In genomic region chr22:39166547-39166946, GRCh38 we compare ENCODE assay signal across 29 cellular contexts.
"Had no signal": no experiment of that assay in that cellular context is flagged by ENCODE, and none has a peak within 500 bp of the region (broad histone marks: within the 10 kb centered on the region; RNA-seq: fewer than 3 reads in every experiment).

No MANE protein-coding gene starts in this region.

- H3K4me3 Mint-ChIP-seq: stimulated activated effector memory CD8-positive, alpha-beta T cell treated with anti-CD3 and anti-CD28 coated beads, Interleukin-12 subunit alpha, Interleukin-12 subunit beta, amount 100 ng/mL, for 72 hours; stimulated activated memory B cell treated with anti-CD40 and anti-IgM and Interleukin-4, amounts not matched to agents 10 μg/mL and 1 μg/mL and 100 μg/mL, for 72 hours; stimulated activated naive B cell treated with anti-CD40 and anti-IgM and Interleukin-4, amounts not matched to agents 10 μg/mL and 1 μg/mL and 100 μg/mL, for 72 hours; stimulated activated naive CD8-positive, alpha-beta T cell treated with anti-CD3 and anti-CD28 coated beads, Interleukin-15, amount 100 ng/mL, for 72 hours; stimulated activated naive CD8-positive, alpha-beta T cell treated with anti-CD3 and anti-CD28 coated beads, Interleukin-15, Interleukin-2, amounts not matched to agents 100 ng/mL and 50 ng/mL, for 24 hours; type B pancreatic cell had no signal

- H3K27ac Mint-ChIP-seq: stimulated activated effector memory CD8-positive, alpha-beta T cell treated with anti-CD3 and anti-CD28 coated beads, Interleukin-12 subunit alpha, Interleukin-12 subunit beta, amount 100 ng/mL, for 72 hours; stimulated activated memory B cell treated with anti-CD40 and anti-IgM and Interleukin-4, amounts not matched to agents 10 μg/mL and 1 μg/mL and 100 μg/mL, for 72 hours; stimulated activated naive B cell treated with anti-CD40 and anti-IgM and Interleukin-4, amounts not matched to agents 10 μg/mL and 1 μg/mL and 100 μg/mL, for 72 hours; stimulated activated naive CD8-positive, alpha-beta T cell treated with anti-CD3 and anti-CD28 coated beads, Interleukin-15, Interleukin-2, amounts not matched to agents 100 ng/mL and 50 ng/mL, for 24 hours; type B pancreatic cell had no signal

- H3K36me3 ChIP-seq: stomach, suprapubic skin, thoracic aorta, thyroid gland, tibial artery, tibial nerve, transverse colon, upper lobe of left lung, upper lobe of right lung, uterus, vagina had no signal

- ATAC-seq: stimulated activated effector memory CD8-positive, alpha-beta T cell treated with anti-CD3 and anti-CD28 coated beads, Interleukin-12 subunit alpha, Interleukin-12 subunit beta, amount 100 ng/mL, for 72 hours; stimulated activated memory B cell treated with anti-CD40 and anti-IgM and Interleukin-4, amounts not matched to agents 10 μg/mL and 1 μg/mL and 100 μg/mL, for 72 hours; stimulated activated naive B cell treated with anti-CD40 and anti-IgM and Interleukin-4, amounts not matched to agents 10 μg/mL and 1 μg/mL and 100 μg/mL, for 72 hours; stimulated activated naive CD8-positive, alpha-beta T cell treated with anti-CD3 and anti-CD28 coated beads, Interleukin-15, amount 100 ng/mL, for 72 hours; stimulated activated naive CD8-positive, alpha-beta T cell treated with anti-CD3 and anti-CD28 coated beads, Interleukin-15, Interleukin-2, amounts not matched to agents 100 U/mL and 50 U/mL, for 24 hours; upper lobe of right lung had no signal

- H3K27me3 Mint-ChIP-seq: stimulated activated naive CD8-positive, alpha-beta T cell treated with anti-CD3 and anti-CD28 coated beads, Interleukin-15, Interleukin-2, amounts not matched to agents 100 ng/mL and 50 ng/mL, for 24 hours had no signal

- H3K36me3 Mint-ChIP-seq: stimulated activated effector memory CD8-positive, alpha-beta T cell treated with anti-CD3 and anti-CD28 coated beads, Interleukin-12 subunit alpha, Interleukin-12 subunit beta, amount 100 ng/mL, for 72 hours; stimulated activated memory B cell treated with anti-CD40 and anti-IgM and Interleukin-4, amounts not matched to agents 10 μg/mL and 1 μg/mL and 100 μg/mL, for 72 hours; stimulated activated naive B cell treated with anti-CD40 and anti-IgM and Interleukin-4, amounts not matched to agents 10 μg/mL and 1 μg/mL and 100 μg/mL, for 72 hours; type B pancreatic cell had no signal

- FAIRE-seq: urothelium cell line had no signal

- H3K27ac ChIP-seq: stomach, suprapubic skin, testis, thoracic aorta, thyroid gland, tibial artery, tibial nerve, transverse colon, upper lobe of left lung, upper lobe of right lung, uterus, vagina had no signal

- H3K4me3 ChIP-seq: stomach, suprapubic skin, testis, thoracic aorta, thyroid gland, tibial artery, tibial nerve, transverse colon, upper lobe of left lung, upper lobe of right lung, uterus, vagina had no signal

- DNase-seq: stimulated activated CD4-positive, alpha-beta T cell treated with anti-CD3 and anti-CD28 coated beads, Interleukin-2, amount 100 ng/mL, for 48 hours; stimulated activated CD4-positive, alpha-beta T cell treated with anti-CD3 and anti-CD28 coated beads, Interleukin-4, amount 100 ng/mL, for 1 hour; stimulated activated CD4-positive, alpha-beta T cell treated with anti-CD3 and anti-CD28 coated beads, Interleukin-4, amount 100 ng/mL, for 24 hours; stimulated activated CD4-positive, alpha-beta T cell treated with anti-CD3 and anti-CD28 coated beads, Interleukin-4, amount 100 ng/mL, for 4 hours; stimulated activated CD8-positive, alpha-beta memory T cell treated with anti-CD3 and anti-CD28 coated beads, Interleukin-4, amount 100 ng/mL, for 48 hours; stimulated activated naive B cell treated with anti-CD40 and anti-IgM and Interleukin-4, amounts not matched to agents 10 μg/mL and 1 μg/mL and 100 μg/mL, for 72 hours; stimulated activated naive CD4-positive, alpha-beta T cell; stimulated activated naive CD4-positive, alpha-beta T cell treated with Interleukin-2 at 50 U/mL for 16 hours; stimulated activated naive CD8-positive, alpha-beta T cell treated with anti-CD3 and anti-CD28 coated beads, Interleukin-15, amount 100 ng/mL, for 72 hours; stimulated activated naive CD8-positive, alpha-beta T cell treated with anti-CD3 and anti-CD28 coated beads, Interleukin-15, Interleukin-2, amounts not matched to agents 100 U/mL and 50 U/mL, for 24 hours; stomach; substantia nigra; testis; thyroid gland; tibial artery; transverse colon; trophoblast cell; upper lobe of left lung; upper lobe of right lung; uterus had no signal

- H3K9me3 Mint-ChIP-seq: stimulated activated effector memory CD8-positive, alpha-beta T cell treated with anti-CD3 and anti-CD28 coated beads, Interleukin-12 subunit alpha, Interleukin-12 subunit beta, amount 100 ng/mL, for 72 hours; stimulated activated memory B cell treated with anti-CD40 and anti-IgM and Interleukin-4, amounts not matched to agents 10 μg/mL and 1 μg/mL and 100 μg/mL, for 72 hours; stimulated activated naive B cell treated with anti-CD40 and anti-IgM and Interleukin-4, amounts not matched to agents 10 μg/mL and 1 μg/mL and 100 μg/mL, for 72 hours; stimulated activated naive CD8-positive, alpha-beta T cell treated with anti-CD3 and anti-CD28 coated beads, Interleukin-15, amount 100 ng/mL, for 72 hours; stimulated activated naive CD8-positive, alpha-beta T cell treated with anti-CD3 and anti-CD28 coated beads, Interleukin-15, Interleukin-2, amounts not matched to agents 100 ng/mL and 50 ng/mL, for 24 hours; type B pancreatic cell had no signal

- H3K9me3 ChIP-seq: stomach, suprapubic skin, testis, thoracic aorta, thyroid gland, tibial artery, tibial nerve, transverse colon, upper lobe of left lung, upper lobe of right lung, uterus, vagina had no signal

- H3K27me3 ChIP-seq: stomach, suprapubic skin, testis, thyroid gland, tibial artery, tibial nerve, transverse colon, upper lobe of left lung, upper lobe of right lung, uterus, vagina had no signal
